8 cellular contexts compared by ENCODE assay signal in the genomic region with DNA sequence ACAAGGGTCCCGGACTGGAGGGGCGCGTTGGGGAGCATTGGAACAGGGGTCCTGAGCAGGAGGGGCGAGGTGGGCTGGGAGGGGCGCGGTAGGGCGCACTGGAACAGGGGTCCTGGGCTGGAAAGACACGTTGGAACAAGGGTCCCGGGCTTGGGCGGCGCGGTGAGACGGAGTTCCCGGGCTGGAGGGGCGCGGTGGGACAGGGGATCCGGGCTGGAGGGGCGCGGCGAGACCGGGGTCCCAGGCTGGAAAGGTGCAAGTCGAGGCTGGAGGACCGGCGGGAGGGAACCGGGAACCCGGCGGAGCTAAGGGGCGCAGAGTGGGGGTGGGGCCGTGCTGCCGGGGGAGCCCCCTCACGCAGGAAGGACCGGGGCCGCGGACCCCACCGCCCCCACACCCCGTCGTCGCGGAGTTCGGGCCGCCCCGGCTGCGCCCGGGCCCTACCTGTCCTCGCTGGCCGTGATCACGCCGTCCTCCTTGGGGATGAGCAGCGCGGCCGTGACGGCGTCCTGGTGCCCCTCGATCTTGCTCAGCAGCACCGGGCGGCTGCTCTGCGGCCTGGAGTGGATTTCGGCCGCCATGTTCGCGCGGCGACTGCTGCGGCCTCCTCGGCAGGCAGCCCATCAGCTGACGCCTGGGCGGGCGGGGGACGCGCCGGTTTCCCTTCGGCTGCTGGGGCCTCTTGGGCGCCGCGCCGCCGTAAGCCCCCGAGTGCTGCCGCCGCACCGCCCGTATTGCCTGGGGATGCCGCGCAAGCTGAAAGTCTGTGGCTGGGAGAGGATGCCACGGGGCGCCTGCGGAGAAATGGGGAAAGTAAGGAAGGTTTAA. TPM values are rescaled to one million over a fixed set of nuclear protein-coding genes. Genes with fewer than 3 reads are reported as not detected.
DNase-seq lines count a peak whose midpoint lies in the region; ATAC-seq and TF ChIP-seq lines count a peak whose summit lies in the region.

A gene with protein sequence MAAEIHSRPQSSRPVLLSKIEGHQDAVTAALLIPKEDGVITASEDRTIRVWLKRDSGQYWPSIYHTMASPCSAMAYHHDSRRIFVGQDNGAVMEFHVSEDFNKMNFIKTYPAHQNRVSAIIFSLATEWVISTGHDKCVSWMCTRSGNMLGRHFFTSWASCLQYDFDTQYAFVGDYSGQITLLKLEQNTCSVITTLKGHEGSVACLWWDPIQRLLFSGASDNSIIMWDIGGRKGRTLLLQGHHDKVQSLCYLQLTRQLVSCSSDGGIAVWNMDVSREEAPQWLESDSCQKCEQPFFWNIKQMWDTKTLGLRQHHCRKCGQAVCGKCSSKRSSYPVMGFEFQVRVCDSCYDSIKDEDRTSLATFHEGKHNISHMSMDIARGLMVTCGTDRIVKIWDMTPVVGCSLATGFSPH (minus strand): TSS at position 632 of the 828 bp plus-strand sequence. CDS start 51 bp downstream, at position 581.

- H3K9me3 Mint-ChIP-seq in activated T-helper 2 cell treated with anti-CD3 and anti-CD28 coated beads, Interferon-gamma antibody, Interleukin-2, Interleukin-4, amounts not matched to agents 10 μg/mL and 5 μg/mL and 100 μg/mL, durations not matched to agents 14 hours and 24 hours and 36 hours: peaks cover 5% of the 10 kb centered on the region
- H3K9me3 Mint-ChIP-seq in natural killer cell: no peaks in the 10 kb centered on the region

- peak; percentile 83 for ATAC-seq in GM21825 (IDR thresholded peaks at IDR 0.05; ENCODE audit: unreplicated experiment)
- ATAC-seq in RWPE2 (ENCODE audit: low read depth): peak; percentile 85
- ATAC-seq in natural killer cell: peak; percentile 73 to 92 (median 85)

- intact Hi-C loops in activated T-helper 2 cell treated with anti-CD3 and anti-CD28 coated beads, Interferon-gamma antibody, Interleukin-2, Interleukin-4, amounts not matched to agents 10 μg/mL and 5 μg/mL and 100 μg/mL, durations not matched to agents 14 hours and 24 hours and 36 hours (cut with micrococcal nuclease): loop anchor here (1.0 to 10.0 kb wide), 3 partner anchors 12 to 250 kb away; a partner anchor contains a TSS
- intact Hi-C loops in natural killer cell (cut with micrococcal nuclease): loop anchor here (1.0 to 5.0 kb wide), 3 partner anchors 12 to 184 kb away; a partner anchor contains a TSS

- no peaks in the 10 kb centered on the region for H3K36me3 ChIP-seq in KOPT-K1 (ENCODE audit: insufficient read depth, low read length)
- peaks cover 4% of the 10 kb centered on the region for H3K36me3 ChIP-seq in RWPE2 (ENCODE audit: low read depth)

- TF ChIP-seq CTCF in RWPE2 (IDR thresholded peaks at IDR 0.05; ENCODE audit: poor library complexity, severe bottlenecking): no peak
- TF ChIP-seq CTCF in fibroblast of mammary gland (conservative IDR thresholded peaks at IDR 0.05; ENCODE audit: control insufficient read depth, insufficient read depth, low read depth, low read length): no peak
- TF ChIP-seq CTCF in natural killer cell (IDR thresholded peaks at IDR 0.05): no peak

- H3K4me1 Mint-ChIP-seq in activated T-helper 2 cell treated with anti-CD3 and anti-CD28 coated beads, Interferon-gamma antibody, Interleukin-2, Interleukin-4, amounts not matched to agents 10 μg/mL and 5 μg/mL and 100 μg/mL, durations not matched to agents 14 hours and 24 hours and 36 hours (ENCODE audit: low read depth): peaks cover 48% of the 10 kb centered on the region
- peaks cover 41 to 44% of the 10 kb centered on the region in 2 donors for H3K4me1 Mint-ChIP-seq in natural killer cell

- DNase-seq in Daoy (ENCODE audit: low read depth) (peak; percentile 92), RWPE2 (ENCODE audit: low spot score) (peak; percentile 84), fibroblast of mammary gland (ENCODE audit: low read depth) (peak; percentile 78), natural killer cell (peak; percentile 72)
- DNase-seq in activated T-helper 2 cell treated with anti-CD3 and anti-CD28 coated beads, Interferon-gamma antibody, Interleukin-2, Interleukin-4, amounts not matched to agents 10 μg/mL and 5 μg/mL and 100 μg/mL, durations not matched to agents 14 hours and 24 hours and 36 hours (ENCODE audit: low spot score): peak; percentile 71
- peak; percentile 44 to 73 (median 54) for DNase-seq in stimulated activated naive CD4-positive, alpha-beta T cell (lab: John Stamatoyannopoulos, UW)

- peaks cover 16% of the 10 kb centered on the region for H3K36me3 Mint-ChIP-seq in activated T-helper 2 cell treated with anti-CD3 and anti-CD28 coated beads, Interferon-gamma antibody, Interleukin-2, Interleukin-4, amounts not matched to agents 10 μg/mL and 5 μg/mL and 100 μg/mL, durations not matched to agents 14 hours and 24 hours and 36 hours (ENCODE audit: low read depth)
- H3K36me3 Mint-ChIP-seq in natural killer cell: no peaks in the 10 kb centered on the region

- no peaks in the 10 kb centered on the region for H3K27me3 Mint-ChIP-seq in activated T-helper 2 cell treated with anti-CD3 and anti-CD28 coated beads, Interferon-gamma antibody, Interleukin-2, Interleukin-4, amounts not matched to agents 10 μg/mL and 5 μg/mL and 100 μg/mL, durations not matched to agents 14 hours and 24 hours and 36 hours (ENCODE audit: low read depth)
- no peaks in the 10 kb centered on the region for H3K27me3 Mint-ChIP-seq in natural killer cell (ENCODE audit: low read depth in 2 of 2)

- peak within 1 kb of the TSS; percentile 72 for H3K27ac ChIP-seq in KOPT-K1 (ENCODE audit: low read depth, low read length, poor library complexity, severe bottlenecking)
- H3K27ac ChIP-seq in RWPE2 (ENCODE audit: poor library complexity, severe bottlenecking): peak within 1 kb of the TSS; percentile 73

- peak within 1 kb of the TSS; percentile 85 for H3K27ac Mint-ChIP-seq in activated T-helper 2 cell treated with anti-CD3 and anti-CD28 coated beads, Interferon-gamma antibody, Interleukin-2, Interleukin-4, amounts not matched to agents 10 μg/mL and 5 μg/mL and 100 μg/mL, durations not matched to agents 14 hours and 24 hours and 36 hours
- H3K27ac Mint-ChIP-seq in natural killer cell: peak within 1 kb of the TSS; percentile 81 to 93

- H3K4me3 ChIP-seq in RWPE2 (ENCODE audit: severe bottlenecking) (peak within 1 kb of the TSS; percentile 85), fibroblast of mammary gland (ENCODE audit: control insufficient read depth, low read depth, low read length) (peak within 1 kb of the TSS; percentile 83)

- no peaks in the 10 kb centered on the region for H3K27me3 ChIP-seq in RWPE2 (ENCODE audit: insufficient read depth, poor library complexity, severe bottlenecking)

- H3K9me3 ChIP-seq in KOPT-K1 (ENCODE audit: insufficient read depth, low read length, poor library complexity, severe bottlenecking): no peaks in the 10 kb centered on the region
- H3K9me3 ChIP-seq in RWPE2 (ENCODE audit: severe bottlenecking): no peaks in the 10 kb centered on the region

- peak within 1 kb of the TSS; percentile 89 for H3K4me3 Mint-ChIP-seq in activated T-helper 2 cell treated with anti-CD3 and anti-CD28 coated beads, Interferon-gamma antibody, Interleukin-2, Interleukin-4, amounts not matched to agents 10 μg/mL and 5 μg/mL and 100 μg/mL, durations not matched to agents 14 hours and 24 hours and 36 hours (ENCODE audit: low read depth)
- H3K4me3 Mint-ChIP-seq in natural killer cell: peak within 1 kb of the TSS; percentile 95

- H3K4me1 ChIP-seq in RWPE2 (ENCODE audit: insufficient read depth, poor library complexity, severe bottlenecking): peaks cover 24% of the 10 kb centered on the region

RNA-seq across cellular contexts. Expression of the gene that starts here (rescaled TPM):
- total RNA-seq in Daoy (2014; rRNA removed; shearing (Covaris generic)): 24.3 and 26.6 TPM in 2 replicates
- 22.2 and 23.3 TPM in 2 replicates for total RNA-seq in activated T-helper 2 cell treated with anti-CD3 and anti-CD28 coated beads, Interferon-gamma antibody, Interleukin-2, Interleukin-4, amounts not matched to agents 10 μg/mL and 5 μg/mL and 100 μg/mL, durations not matched to agents 14 hours and 24 hours and 36 hours
- total RNA-seq in natural killer cell: 10 to 100 TPM; 90.2 to 96.2 (median 92.0) TPM

Comparison
In these comparisons a context has a peak if more than half of its experiments do, and no peak if none do; other contexts are left out.
1. Peak in every context shown above with its lines: DNase-seq, ATAC-seq, H3K4me3 ChIP-seq and H3K27ac ChIP-seq.